9 cellular contexts compared by ENCODE assay signal in the genomic region with DNA sequence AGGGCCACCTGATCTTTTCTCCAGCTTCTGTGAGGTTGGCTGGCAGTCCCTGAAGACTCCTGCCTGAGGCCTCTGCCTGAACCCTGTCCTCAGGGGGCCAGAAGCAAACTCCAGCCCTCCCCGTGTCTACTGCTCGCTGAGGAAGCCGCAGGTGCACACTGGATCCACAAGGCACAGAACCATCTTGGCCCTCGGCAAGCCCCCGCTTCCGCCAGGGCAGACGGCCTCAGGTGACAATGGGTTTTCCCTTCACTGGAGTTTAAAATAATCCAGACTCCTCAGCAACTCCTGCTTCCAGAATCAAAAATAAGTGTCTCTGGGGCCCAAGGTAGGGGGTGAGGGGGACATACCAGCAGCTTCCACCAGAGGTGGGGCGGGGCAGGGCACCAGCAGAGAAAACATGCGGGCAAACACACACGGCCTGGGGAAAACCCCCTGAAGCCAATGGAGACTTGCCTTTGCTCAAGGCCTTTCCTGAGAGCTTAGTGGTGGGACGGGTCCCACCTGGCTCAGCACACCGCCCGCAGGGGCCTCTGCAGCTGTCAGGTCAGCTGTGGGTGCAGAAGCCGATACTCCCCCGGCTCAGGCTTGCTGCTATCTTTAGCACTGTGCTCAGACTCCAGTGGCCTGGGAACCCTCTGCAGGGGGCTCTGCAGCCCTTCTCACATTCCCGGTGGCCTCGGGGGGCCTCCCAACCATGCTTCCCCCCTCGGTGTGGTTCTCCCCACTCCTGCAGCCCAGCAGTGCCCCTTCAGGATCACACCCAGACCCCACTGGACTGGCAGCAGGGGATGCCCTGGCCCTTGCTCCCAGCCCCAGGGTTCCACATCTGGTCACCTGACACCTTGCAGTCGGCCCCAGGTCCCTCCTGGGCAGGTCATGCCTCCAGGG. TPM values are rescaled to one million over a fixed set of nuclear protein-coding genes. Genes with fewer than 3 reads are reported as not detected.
DNase-seq lines count a peak whose midpoint lies in the region; ATAC-seq, FAIRE-seq and TF ChIP-seq lines count a peak whose summit lies in the region.
"Had no signal": no experiment of that assay in that cellular context is flagged by ENCODE, and none has a peak within 500 bp of the region (broad histone marks: within the 10 kb centered on the region; RNA-seq: fewer than 3 reads in every experiment).

No MANE protein-coding gene starts in this region.

- no peaks in the 10 kb centered on the region for H3K79me2 ChIP-seq in MM.1S (ENCODE audit: low read length)

- peak overlapping the region in 5 of 9 donors; percentile 46 to 90 (median 49) for H3K27ac Mint-ChIP-seq in naive thymus-derived CD4-positive, alpha-beta T cell
- H3K27ac Mint-ChIP-seq: progenitor cell of endocrine pancreas had no signal

- intact Hi-C loops in naive thymus-derived CD4-positive, alpha-beta T cell (cut with micrococcal nuclease): loop anchor here (2.0 to 10.0 kb wide), 6 partner anchors 177 to 671 kb away; a partner anchor contains a TSS

- H3K9ac ChIP-seq in MM.1S (ENCODE audit: low read length): no peak overlapping the region

- peaks cover 0 to 7% (median 3%) of the 10 kb centered on the region in 5 donors for H3K36me3 Mint-ChIP-seq in naive thymus-derived CD4-positive, alpha-beta T cell

- H4K20me1 ChIP-seq in MM.1S (ENCODE audit: insufficient read depth, low read length): no peaks in the 10 kb centered on the region

- peak; percentile 84 for FAIRE-seq in GM12891 (lab: Jason Lieb, UNC)

- H3K36me3 ChIP-seq in naive thymus-derived CD4-positive, alpha-beta T cell (ENCODE audit: control insufficient read depth in 2 of 3, insufficient read depth in 3 of 3, low read length in 3 of 3): peaks cover 6 to 23% (median 7%) of the 10 kb centered on the region in 3 experiments
- no peaks in the 10 kb centered on the region for H3K36me3 ChIP-seq in MM.1S (replicated peaks; ENCODE audit: insufficient read depth, low read length)

- no peak overlapping the region for H3K4me2 ChIP-seq in MM.1S (ENCODE audit: low read depth, low read length)

- POLR2A ChIA-PET in naive thymus-derived CD4-positive, alpha-beta T cell (lab: Charles Lee): interaction anchor here (0.7 to 1.3 kb wide), 2 partner anchors 203 to 434 kb away, joined by 3 read pairs; no protein-coding TSS in a partner anchor

- peaks cover 0 to 2% of the 10 kb centered on the region in 2 donors for H3K27me3 ChIP-seq in naive thymus-derived CD4-positive, alpha-beta T cell (ENCODE audit: control insufficient read depth in 2 of 2, insufficient read depth in 2 of 2, low read length in 2 of 2)
- H3K27me3 ChIP-seq in MM.1S (replicated peaks; ENCODE audit: insufficient read depth, low read length): no peaks in the 10 kb centered on the region

- H3K4me1 ChIP-seq in naive thymus-derived CD4-positive, alpha-beta T cell (ENCODE audit: control insufficient read depth in 2 of 2, insufficient read depth in 2 of 2, low read length in 2 of 2): peaks cover 11 to 16% of the 10 kb centered on the region in 2 donors
- H3K4me1 ChIP-seq in MM.1S (ENCODE audit: low read length): no peaks in the 10 kb centered on the region

- no peaks in the 10 kb centered on the region for H3K9me2 ChIP-seq in MM.1S (replicated peaks; ENCODE audit: insufficient read depth, low read length)

- H3K4me3 Mint-ChIP-seq in naive thymus-derived CD4-positive, alpha-beta T cell: peak overlapping the region in 9 of 10 donors; percentile 12 to 92 (median 88)

- no peaks in the 10 kb centered on the region for H3K27me3 Mint-ChIP-seq in naive thymus-derived CD4-positive, alpha-beta T cell
- H3K27me3 Mint-ChIP-seq: progenitor cell of endocrine pancreas had no signal

- peak; percentile 78 for DNase-seq in GM12891 (ENCODE audit: insufficient read length, low spot score)
- DNase-seq in naive thymus-derived CD4-positive, alpha-beta T cell: no peak
- no peak for DNase-seq in NCI-H446 (lab: John Stamatoyannopoulos, UW)
- no peak for DNase-seq in KG1 (lab: John Stamatoyannopoulos, UW)
- no peak for DNase-seq in MM.1S
- no peak for DNase-seq in SHP77 (lab: John Stamatoyannopoulos, UW)

- no peak for TF ChIP-seq POLR2A in GM12891 (IDR thresholded peaks at IDR 0.05; ENCODE audit: low read depth, low read length)

- ATAC-seq in GM21529 (IDR thresholded peaks at IDR 0.05; ENCODE audit: unreplicated experiment): peak; percentile 34
- ATAC-seq in naive thymus-derived CD4-positive, alpha-beta T cell: no peak

- peak overlapping the region; percentile 41 for H3K27ac ChIP-seq in naive thymus-derived CD4-positive, alpha-beta T cell (ENCODE audit: low read depth, low read length)
- no peak overlapping the region for H3K27ac ChIP-seq in MM.1S (ENCODE audit: low read length)

- H3F3A ChIP-seq in MM.1S (ENCODE audit: insufficient read depth, low read length): no peaks in the 10 kb centered on the region

- peaks cover 7 to 15% (median 9%) of the 10 kb centered on the region in 7 donors for H3K4me1 Mint-ChIP-seq in naive thymus-derived CD4-positive, alpha-beta T cell

- no peaks in the 10 kb centered on the region for H3K9me3 ChIP-seq in naive thymus-derived CD4-positive, alpha-beta T cell (ENCODE audit: control insufficient read depth in 2 of 3, low read length in 3 of 3)
- no peaks in the 10 kb centered on the region for H3K9me3 ChIP-seq in MM.1S (replicated peaks; ENCODE audit: insufficient read depth, low read length)

- no peak overlapping the region for H2AFZ ChIP-seq in MM.1S (ENCODE audit: low read length)

- H3K9me3 Mint-ChIP-seq in naive thymus-derived CD4-positive, alpha-beta T cell: no peaks in the 10 kb centered on the region

- TF ChIP-seq CTCF in MM.1S (IDR thresholded peaks at IDR 0.05; ENCODE audit: low read length): no peak

- CTCF ChIA-PET in naive thymus-derived CD4-positive, alpha-beta T cell (lab: Charles Lee): interaction anchor here (0.6 kb wide), 1 partner anchor 171 kb away, joined by 3 read pairs; no protein-coding TSS in a partner anchor

- no peak overlapping the region for H3K4me3 ChIP-seq in naive thymus-derived CD4-positive, alpha-beta T cell (ENCODE audit: low read length)
- H3K4me3 ChIP-seq in MM.1S (ENCODE audit: low read length): no peak overlapping the region

TF ChIP-seq in GM12891, 5 proteins besides CTCF, POLR2A, EP300 and RAD21:
- TF ChIP-seq POLR2AphosphoS5 (IDR thresholded peaks at IDR 0.05; ENCODE audit: low read depth, low read length) (peak; percentile 68; the same call in 1 of the 2 replicates), POU2F2 (IDR thresholded peaks at IDR 0.05; ENCODE audit: low read depth, low read length) (no peak)

TF ChIP-seq in PFSK-1, 5 proteins besides CTCF, POLR2A, EP300 and RAD21:
- TF ChIP-seq POLR2AphosphoS5 (IDR thresholded peaks at IDR 0.05; ENCODE audit: low read depth, low read length) (peak; percentile 42; the same call in 1 of the 2 replicates), SIN3A (IDR thresholded peaks at IDR 0.05; ENCODE audit: borderline replicate concordance, insufficient read depth, low read length) (no peak)

RNA-seq across cellular contexts. Expression of a gene that starts 1.9 kb away (rescaled TPM):
- polyA plus RNA-seq in GM12891 (2012; ENCODE audit: low read depth, missing spikeins): 23.8 TPM
- polyA plus RNA-seq in PFSK-1 (2012; ENCODE audit: insufficient read length, low read depth): 26.8 TPM
- 10 to 100 TPM; 19.9 to 32.7 (median 23.8) TPM for total RNA-seq in naive thymus-derived CD4-positive, alpha-beta T cell
- 1 to 10 TPM; 5.8 to 7.1 TPM for polyA plus RNA-seq in naive thymus-derived CD4-positive, alpha-beta T cell

RNA-seq across cellular contexts. Expression of a gene that starts 2.1 kb away (rescaled TPM):
- polyA plus RNA-seq in GM12891 (2012; ENCODE audit: low read depth, missing spikeins): 1,492 TPM
- polyA plus RNA-seq in PFSK-1 (2012; ENCODE audit: insufficient read length, low read depth): 402 TPM
- 100 to 1,000 TPM; 115 to 183 (median 123) TPM for total RNA-seq in naive thymus-derived CD4-positive, alpha-beta T cell
- 100 to 1,000 TPM; 306 to 404 TPM for polyA plus RNA-seq in naive thymus-derived CD4-positive, alpha-beta T cell

RNA-seq across cellular contexts. Expression of a gene that starts 12.7 kb away (rescaled TPM):
- polyA plus RNA-seq in GM12891 (2012; ENCODE audit: low read depth, missing spikeins): 0.42 TPM
- polyA plus RNA-seq in PFSK-1 (2012; ENCODE audit: insufficient read length, low read depth): 1.5 TPM
- 1 to 10 TPM in 2 of 5 experiments, under 1 TPM in 3; 0.80 to 9.4 (median 0.92) TPM for total RNA-seq in naive thymus-derived CD4-positive, alpha-beta T cell
- polyA plus RNA-seq in naive thymus-derived CD4-positive, alpha-beta T cell: not detected

RNA-seq across cellular contexts. Expression of a gene that starts 29.4 kb away (rescaled TPM):
- polyA plus RNA-seq in GM12891 (2012; ENCODE audit: low read depth, missing spikeins): 20.6 TPM
- polyA plus RNA-seq in PFSK-1 (2012; ENCODE audit: insufficient read length, low read depth): 63.5 TPM
- total RNA-seq in naive thymus-derived CD4-positive, alpha-beta T cell: 10 to 100 TPM; 32.7 to 66.8 (median 42.3) TPM
- 1 to 10 TPM; 3.8 to 5.7 TPM for polyA plus RNA-seq in naive thymus-derived CD4-positive, alpha-beta T cell

RNA-seq across cellular contexts. Expression of a gene that starts 50.9 kb away (rescaled TPM):
- 11.3 TPM for polyA plus RNA-seq in GM12891 (2012; ENCODE audit: low read depth, missing spikeins)
- 0.21 TPM for polyA plus RNA-seq in PFSK-1 (2012; ENCODE audit: insufficient read length, low read depth)
- 10 to 100 TPM; 13.7 to 20.1 (median 18.3) TPM for total RNA-seq in naive thymus-derived CD4-positive, alpha-beta T cell
- 10 to 100 TPM; 21.9 to 28.3 TPM for polyA plus RNA-seq in naive thymus-derived CD4-positive, alpha-beta T cell
